ENCODE assay signal across 19 cellular contexts in the genomic region with DNA sequence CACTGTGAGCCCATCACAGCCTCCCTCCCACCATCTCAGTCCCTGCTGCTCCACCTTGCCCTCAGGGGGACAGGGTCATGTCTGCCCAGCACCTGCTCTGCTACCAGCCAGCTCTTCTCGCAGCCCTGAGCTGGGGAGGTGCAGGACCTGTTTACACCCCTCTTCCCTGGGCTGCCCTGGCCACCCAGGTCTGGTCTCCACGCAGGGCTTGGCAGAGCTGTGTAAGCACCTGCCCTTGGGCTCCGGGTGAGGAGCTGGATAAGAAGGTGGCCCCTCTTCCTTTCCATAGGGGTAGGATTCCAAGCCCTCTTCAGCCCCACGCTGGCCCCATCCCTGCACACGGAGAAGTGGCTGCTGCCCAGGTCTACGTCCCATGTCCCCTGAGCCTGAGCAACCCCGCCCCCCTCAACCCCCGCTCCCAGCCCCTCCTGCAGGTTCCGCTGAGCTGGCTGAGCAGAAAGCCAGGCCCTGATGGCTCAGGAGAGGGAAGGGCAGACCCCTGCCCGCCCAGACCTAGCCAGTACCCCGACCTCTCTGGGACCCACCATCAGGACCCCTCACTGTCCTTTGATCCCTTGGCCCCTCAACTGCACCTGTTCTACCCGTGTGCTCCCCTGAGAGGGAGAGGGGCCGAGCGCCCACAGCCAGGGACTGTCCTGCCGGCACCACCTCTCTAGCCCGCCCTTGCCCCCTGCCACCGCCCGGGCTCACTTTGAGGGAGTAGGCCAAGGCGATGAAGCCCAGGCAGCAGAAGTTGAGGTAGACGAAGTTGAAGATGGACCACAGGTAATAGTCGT. TPM values are rescaled to one million over a fixed set of nuclear protein-coding genes. Genes with fewer than 3 reads are reported as not detected.
DNase-seq lines count a peak whose midpoint lies in the region; ATAC-seq and TF ChIP-seq lines count a peak whose summit lies in the region.
"Had no signal": no experiment of that assay in that cellular context is flagged by ENCODE, and none has a peak within 500 bp of the region (broad histone marks: within the 10 kb centered on the region; RNA-seq: fewer than 3 reads in every experiment).

No MANE protein-coding gene starts in this region.

- intact Hi-C loops in Right ventricle myocardium inferior (cut with DNase I) (no loop called here), heart right ventricle (cut with DNase I) (no loop called here), posterior vena cava (cut with DNase I) (no loop called here), vagina (cut with DNase I) (no loop called here)

- peaks cover 0 to 23% (median 13%) of the 10 kb centered on the region in 7 donors for H3K27me3 ChIP-seq in heart right ventricle
- no peaks in the 10 kb centered on the region for H3K27me3 ChIP-seq in vagina
- H3K27me3 ChIP-seq in right atrium auricular region = no peaks in the 10 kb centered on the region

- H3K27ac ChIP-seq in heart right ventricle = no peak overlapping the region
- H3K27ac ChIP-seq in vagina = peak overlapping the region; percentile 44
- no peak overlapping the region for H3K27ac ChIP-seq in right atrium auricular region
- H3K27ac ChIP-seq: cardiac muscle cell, PC-9 had no signal

- H3K4me1 Mint-ChIP-seq in chondrocyte (ENCODE audit: low read depth) = peaks cover 60% of the 10 kb centered on the region

- peak overlapping the region; percentile 36 for H3K27ac Mint-ChIP-seq in chondrocyte (ENCODE audit: unreplicated experiment)
- H3K27ac Mint-ChIP-seq: stimulated activated memory B cell treated with anti-CD40 and anti-IgM and Interleukin-4, amounts not matched to agents 10 μg/mL and 1 μg/mL and 100 μg/mL, for 72 hours had no signal

- no peaks in the 10 kb centered on the region for H3K9me3 ChIP-seq in heart right ventricle
- H3K9me3 ChIP-seq in vagina = no peaks in the 10 kb centered on the region
- H3K9me3 ChIP-seq in right atrium auricular region = no peaks in the 10 kb centered on the region

- DNase-seq in Right ventricle myocardium inferior (ENCODE audit: missing footprints) = peak; percentile 41
- DNase-seq in heart right ventricle = no peak
- DNase-seq in chondrocyte (ENCODE audit: low spot score) = peak; percentile 90
- peak; percentile 80 for DNase-seq in posterior vena cava (ENCODE audit: low spot score)
- no peak for DNase-seq in vagina (ENCODE audit: extremely low spot score in 2 of 2)
- no peak for DNase-seq in iPS-NIHi7 (ENCODE audit: extremely low spot score)
- no peak for DNase-seq in right atrium auricular region (ENCODE audit: low spot score)
- no peak for DNase-seq in dermis blood vessel endothelial cell
- DNase-seq: activated CD8-positive, alpha-beta memory T cell treated with anti-CD3 and anti-CD28 coated beads for 24 hours; activated gamma-delta T cell treated with Interleukin-2 at 50 U/mL for 16 hours; NCI-H1694 treated with DMSO at 0.1 percent for 48 hours; NCI-H510A; PC-9 had no signal

- no peak for TF ChIP-seq POLR2A in vagina (IDR thresholded peaks at IDR 0.05)

- TF ChIP-seq CTCF in heart right ventricle (IDR thresholded peaks at IDR 0.05) = no peak
- TF ChIP-seq CTCF in chondrocyte (IDR thresholded peaks at IDR 0.05) = no peak
- no peak for TF ChIP-seq CTCF in vagina (IDR thresholded peaks at IDR 0.05)
- TF ChIP-seq CTCF in right atrium auricular region (IDR thresholded peaks at IDR 0.05) = no peak

- H3K4me1 ChIP-seq in heart right ventricle (peaks cover 21 to 59% (median 48%) of the 10 kb centered on the region in 9 donors), vagina (peaks cover 46% of the 10 kb centered on the region), right atrium auricular region (peaks cover 0 to 59% of the 10 kb centered on the region in 2 donors)

- ATAC-seq in Right ventricle myocardium inferior (no peak), heart right ventricle (no peak)
- ATAC-seq: stimulated activated memory B cell treated with anti-CD40 and anti-IgM and Interleukin-4, amounts not matched to agents 10 μg/mL and 1 μg/mL and 100 μg/mL, for 72 hours had no signal

- WGBS in heart right ventricle, 2 donors = 86 to 90% methylated on average over 21 of the region's 21 CpGs

- no peaks in the 10 kb centered on the region for H3K27me3 Mint-ChIP-seq in chondrocyte (ENCODE audit: low read depth)

- H3K9me3 Mint-ChIP-seq in chondrocyte (ENCODE audit: low read depth) = no peaks in the 10 kb centered on the region
- H3K9me3 Mint-ChIP-seq: naive thymus-derived CD8-positive, alpha-beta T cell had no signal

- H3K4me3 ChIP-seq in heart right ventricle (no peak overlapping the region), vagina (no peak overlapping the region), right atrium auricular region (no peak overlapping the region)
- H3K4me3 ChIP-seq: cardiac muscle cell, PC-9 had no signal

- peak overlapping the region; percentile 92 for H3K4me3 Mint-ChIP-seq in chondrocyte (ENCODE audit: unreplicated experiment)
- H3K4me3 Mint-ChIP-seq: stimulated activated memory B cell treated with anti-CD40 and anti-IgM and Interleukin-4, amounts not matched to agents 10 μg/mL and 1 μg/mL and 100 μg/mL, for 72 hours had no signal

- H3K36me3 Mint-ChIP-seq in chondrocyte (ENCODE audit: low read depth) = peaks cover 27% of the 10 kb centered on the region
- H3K36me3 Mint-ChIP-seq: stimulated activated memory B cell treated with anti-CD40 and anti-IgM and Interleukin-4, amounts not matched to agents 10 μg/mL and 1 μg/mL and 100 μg/mL, for 72 hours had no signal

- H3K36me3 ChIP-seq in heart right ventricle (peaks cover 0 to 8% (median 0%) of the 10 kb centered on the region in 9 donors), vagina (no peaks in the 10 kb centered on the region), right atrium auricular region (no peaks in the 10 kb centered on the region)
- H3K36me3 ChIP-seq: cardiac muscle cell had no signal

RNA-seq across cellular contexts. Expression of gene IFITM10, which starts 3.2 kb away (rescaled TPM):
- total RNA-seq in Right ventricle myocardium inferior (0.92 TPM), heart right ventricle (1 to 10 TPM in 4 of 10 donors, under 1 TPM in 6; 0.18 to 2.4 (median 0.42) TPM), chondrocyte (39.8 to 159 TPM (median 41.2 TPM) in 3 replicates), posterior vena cava (1 to 10 TPM; 1.4 to 2.4 TPM), vagina (4.9 TPM), right atrium auricular region (under 1 TPM; 0.37 to 0.47 TPM), dermis blood vessel endothelial cell (0.33 and 1.5 TPM in 2 replicates)
- polyA plus RNA-seq in heart right ventricle = under 1 TPM; 0.07 to 0.80 TPM
- polyA plus RNA-seq: cardiac muscle cell had no signal

RNA-seq across cellular contexts. Expression of gene CTSD, which starts 16.6 kb away (rescaled TPM):
- total RNA-seq in Right ventricle myocardium inferior (957 TPM), heart right ventricle (1,000 to 10,000 TPM in 2 of 10 donors, 100 to 1,000 TPM in 8; 501 to 1,070 (median 786) TPM), chondrocyte (935 to 3,230 TPM (median 949 TPM) in 3 replicates), posterior vena cava (100 to 1,000 TPM; 351 to 519 TPM), vagina (508 TPM), right atrium auricular region (1,000 to 10,000 TPM in 1 of 2 donors, 100 to 1,000 TPM in 1; 782 to 1,042 TPM), dermis blood vessel endothelial cell (383 and 407 TPM in 2 replicates)
- 100 to 1,000 TPM; 431 to 976 TPM for polyA plus RNA-seq in heart right ventricle

RNA-seq across cellular contexts. Expression of gene KRTAP5-6, which starts 50.2 kb away (rescaled TPM):
- total RNA-seq in Right ventricle myocardium inferior (not detected), heart right ventricle (not detected), chondrocyte (not detected in 3 replicates), posterior vena cava (not detected), vagina (not detected), right atrium auricular region (not detected), dermis blood vessel endothelial cell (0.28 TPM in 1 of 2 replicates, not detected in the other)
- polyA plus RNA-seq in heart right ventricle = not detected
- total RNA-seq: cardiac muscle cell; fibroblast of villous mesenchyme; H1; HT-29; naive thymus-derived CD8-positive, alpha-beta T cell; PC-9 had no signal
- polyA plus RNA-seq: cardiac muscle cell; H1; naive thymus-derived CD8-positive, alpha-beta T cell had no signal

Comparison
In these comparisons a context has a peak if more than half of its experiments do, and no peak if none do; other contexts are left out.
1. DNase-seq: peak in Right ventricle myocardium inferior (single experiment), chondrocyte (single experiment) and posterior vena cava (single experiment); none in heart right ventricle (0 of 2), vagina (0 of 2), iPS-NIHi7 (single experiment), right atrium auricular region (single experiment) and dermis blood vessel endothelial cell (single experiment).